Comparison of ENCODE assay signal across 12 cellular contexts in the genomic region with DNA sequence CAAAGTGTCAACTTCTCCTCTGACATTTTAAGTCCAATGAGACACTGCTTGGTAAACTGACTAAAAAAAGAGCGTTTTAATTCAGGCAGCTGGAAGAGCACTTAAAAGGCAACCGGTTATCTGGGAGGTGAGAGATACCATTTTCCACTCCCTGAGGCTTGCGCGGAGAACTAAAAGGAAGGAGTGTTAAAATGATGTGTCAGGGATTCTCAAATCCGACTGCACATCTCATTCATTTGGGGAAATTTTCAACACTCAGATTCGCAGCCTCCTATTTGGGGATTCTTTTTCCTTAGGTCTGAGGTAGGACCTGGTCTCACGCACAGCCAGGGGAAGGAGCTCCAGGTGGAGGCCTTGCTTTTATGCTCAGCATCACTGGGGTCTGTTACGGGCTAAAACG.
DNase-seq lines count a peak whose midpoint lies in the region; ATAC-seq and TF ChIP-seq lines count a peak whose summit lies in the region.
"Had no signal": no experiment of that assay in that cellular context is flagged by ENCODE, and none has a peak within 500 bp of the region (broad histone marks: within the 10 kb centered on the region; RNA-seq: fewer than 3 reads in every experiment).

No MANE protein-coding gene starts in this region.

- peaks cover 2% of the 10 kb centered on the region; the same call in 1 of the 2 replicates for H3K79me2 ChIP-seq in GM23338 (replicated peaks; ENCODE audit: insufficient read depth)

- H3K36me3 Mint-ChIP-seq in GM23338 (ENCODE audit: low read depth) = peaks cover 79% of the 10 kb centered on the region
- H3K36me3 Mint-ChIP-seq in WTC11 = peaks cover 83% of the 10 kb centered on the region
- peaks cover 66% of the 10 kb centered on the region for H3K36me3 Mint-ChIP-seq in endothelial cell (ENCODE audit: low read depth, unreplicated experiment)

- POLR2A ChIA-PET in WTC11 (lab: Charles Lee) = no interaction called here

- CTCF ChIA-PET in WTC11 (lab: Charles Lee) = interaction anchor here (0.6 kb wide), 1 partner anchor 108 kb away, joined by 4 read pairs; no protein-coding TSS in a partner anchor

- TF ChIP-seq CTCF in GM23338 (conservative IDR thresholded peaks at IDR 0.05; ENCODE audit: low read depth in 2 of 2) = no peak
- no peak for TF ChIP-seq CTCF in WTC11 (IDR thresholded peaks at IDR 0.05)
- no peak for TF ChIP-seq CTCF in endothelial cell (IDR thresholded peaks at IDR 0.05; ENCODE audit: unreplicated experiment)
- TF ChIP-seq CTCF in transverse colon (IDR thresholded peaks at IDR 0.05) = no peak

- 77 to 82% methylated on average over 6 to 9 of the region's 9 CpGs for WGBS in transverse colon (ENCODE audit: low coverage in 1 of 2), 2 donors

- no peak for ATAC-seq in GM23338
- no peak for ATAC-seq in WTC11
- ATAC-seq: CD8-positive, alpha-beta T cell had no signal

- H3K27me3 Mint-ChIP-seq in GM23338 (ENCODE audit: insufficient read depth, low read depth, poor library complexity) = peaks cover 18% of the 10 kb centered on the region
- H3K27me3 Mint-ChIP-seq in WTC11 (ENCODE audit: low read depth) = no peaks in the 10 kb centered on the region; the same call in 1 of the 2 replicates
- H3K27me3 Mint-ChIP-seq in endothelial cell (ENCODE audit: unreplicated experiment) = peaks cover 33% of the 10 kb centered on the region

- TF ChIP-seq EP300 in transverse colon (IDR thresholded peaks at IDR 0.05; ENCODE audit: low read depth) = no peak

- H3K9me3 Mint-ChIP-seq in GM23338 (no peaks in the 10 kb centered on the region), WTC11 (peaks cover 5% of the 10 kb centered on the region; the same call in 1 of the 2 replicates), endothelial cell (ENCODE audit: unreplicated experiment) (no peaks in the 10 kb centered on the region)
- H3K9me3 Mint-ChIP-seq: CD14-positive monocyte; CD8-positive, alpha-beta T cell; HFFc6 had no signal

- no peak overlapping the region for H3K27ac Mint-ChIP-seq in GM23338
- peak overlapping the region; percentile 25; the same call in 1 of the 2 replicates for H3K27ac Mint-ChIP-seq in WTC11
- peak overlapping the region; percentile 61 for H3K27ac Mint-ChIP-seq in endothelial cell (ENCODE audit: unreplicated experiment)
- H3K27ac Mint-ChIP-seq: CD8-positive, alpha-beta T cell; HFFc6 had no signal

- H3K9me2 ChIP-seq in GM23338 (ENCODE audit: insufficient read depth) = no peaks in the 10 kb centered on the region

- H3K9me3 ChIP-seq in transverse colon = no peaks in the 10 kb centered on the region

- no peak overlapping the region for H2AFZ ChIP-seq in GM23338

- H3K4me3 ChIP-seq in GM23338 = no peak overlapping the region
- H3K4me3 ChIP-seq in transverse colon = peak overlapping the region in 1 of 4 donors; percentile 14

- no peaks in the 10 kb centered on the region for H3K27me3 ChIP-seq in GM23338 (ENCODE audit: insufficient read depth)
- no peaks in the 10 kb centered on the region for H3K27me3 ChIP-seq in transverse colon

- no peaks in the 10 kb centered on the region for H3F3A ChIP-seq in GM23338 (replicated peaks; ENCODE audit: low read depth)

- in situ Hi-C loops in transverse colon (cut with MboI; ENCODE audit: low pct_ligation_motif_present in 1 of 4, low pct_unique_long_range_greater_than_20kb in 1 of 4, low sequenced_read_pairs in 3 of 4) = loop anchor here (10.0 to 25.0 kb wide), 3 partner anchors 274 to 824 kb away; a partner anchor contains a TSS

- H4K20me1 ChIP-seq in GM23338 (replicated peaks; ENCODE audit: insufficient read depth) = peaks cover 3% of the 10 kb centered on the region; the same call in 1 of the 2 replicates

- H3K4me2 ChIP-seq in GM23338 = no peak overlapping the region

- H3K36me3 ChIP-seq in GM23338 (ENCODE audit: insufficient read depth) (peaks cover 41% of the 10 kb centered on the region), transverse colon (peaks cover 0 to 16% (median under 1%) of the 10 kb centered on the region in 4 donors)

- no peak overlapping the region for H3K4me3 Mint-ChIP-seq in GM23338
- no peak overlapping the region for H3K4me3 Mint-ChIP-seq in WTC11
- no peak overlapping the region for H3K4me3 Mint-ChIP-seq in endothelial cell (ENCODE audit: unreplicated experiment)
- H3K4me3 Mint-ChIP-seq: CD14-positive monocyte; CD8-positive, alpha-beta T cell; HFFc6 had no signal

- no peak for DNase-seq in GM23338 (ENCODE audit: low spot score)
- no peak for DNase-seq in WTC11 (ENCODE audit: low spot score)
- DNase-seq in endothelial cell (ENCODE audit: low spot score) = no peak
- no peak for DNase-seq in transverse colon
- no peak for DNase-seq in OCI-M2 (lab: John Stamatoyannopoulos, UW; ENCODE audit: unreplicated experiment)
- no peak for DNase-seq in NCI-H1436 (lab: John Stamatoyannopoulos, UW)
- no peak for DNase-seq in stimulated activated CD4-positive, alpha-beta T cell treated with anti-CD3 and anti-CD28 coated beads, Interleukin-15, amount 100 ng/mL, for 24 hours
- DNase-seq: CD8-positive, alpha-beta T cell; DMS 273 treated with DMSO at 0.1 percent for 48 hours; HCEC 1CT; HFFc6 had no signal

- H3K4me1 ChIP-seq in GM23338 (ENCODE audit: insufficient read depth) = no peaks in the 10 kb centered on the region
- peaks cover 0 to 59% (median 34%) of the 10 kb centered on the region in 4 donors for H3K4me1 ChIP-seq in transverse colon

- intact Hi-C loops in transverse colon (cut with DNase I; ENCODE audit: low total_unique reads) = loop anchor here (10.0 kb wide), 1 partner anchor 826 kb away; no protein-coding TSS in a partner anchor

- TF ChIP-seq POLR2A in transverse colon (IDR thresholded peaks at IDR 0.05) = no peak

- H3K27ac ChIP-seq in GM23338 (ENCODE audit: low read depth) (peak overlapping the region; percentile 59; the same call in 1 of the 2 replicates), transverse colon (peak overlapping the region; percentile 74 to 82 (median 78))

- H3K4me1 Mint-ChIP-seq in GM23338 (no peaks in the 10 kb centered on the region), WTC11 (no peaks in the 10 kb centered on the region), endothelial cell (ENCODE audit: unreplicated experiment) (peaks cover 61% of the 10 kb centered on the region)

TF ChIP-seq in GM23338, 12 proteins besides CTCF, POLR2A, EP300 and RAD21 (continues in another document):
- TF ChIP-seq POLR2AphosphoS5 (IDR thresholded peaks at IDR 0.05; ENCODE audit: low read depth) (no peak), EZH2phosphoT487 (IDR thresholded peaks at IDR 0.05; ENCODE audit: unreplicated experiment) (no peak), CREB1 (CRISPR knock-in tag; IDR thresholded peaks at IDR 0.05; ENCODE audit: low read depth) (no peak)
- TF ChIP-seq, protein P1, sequence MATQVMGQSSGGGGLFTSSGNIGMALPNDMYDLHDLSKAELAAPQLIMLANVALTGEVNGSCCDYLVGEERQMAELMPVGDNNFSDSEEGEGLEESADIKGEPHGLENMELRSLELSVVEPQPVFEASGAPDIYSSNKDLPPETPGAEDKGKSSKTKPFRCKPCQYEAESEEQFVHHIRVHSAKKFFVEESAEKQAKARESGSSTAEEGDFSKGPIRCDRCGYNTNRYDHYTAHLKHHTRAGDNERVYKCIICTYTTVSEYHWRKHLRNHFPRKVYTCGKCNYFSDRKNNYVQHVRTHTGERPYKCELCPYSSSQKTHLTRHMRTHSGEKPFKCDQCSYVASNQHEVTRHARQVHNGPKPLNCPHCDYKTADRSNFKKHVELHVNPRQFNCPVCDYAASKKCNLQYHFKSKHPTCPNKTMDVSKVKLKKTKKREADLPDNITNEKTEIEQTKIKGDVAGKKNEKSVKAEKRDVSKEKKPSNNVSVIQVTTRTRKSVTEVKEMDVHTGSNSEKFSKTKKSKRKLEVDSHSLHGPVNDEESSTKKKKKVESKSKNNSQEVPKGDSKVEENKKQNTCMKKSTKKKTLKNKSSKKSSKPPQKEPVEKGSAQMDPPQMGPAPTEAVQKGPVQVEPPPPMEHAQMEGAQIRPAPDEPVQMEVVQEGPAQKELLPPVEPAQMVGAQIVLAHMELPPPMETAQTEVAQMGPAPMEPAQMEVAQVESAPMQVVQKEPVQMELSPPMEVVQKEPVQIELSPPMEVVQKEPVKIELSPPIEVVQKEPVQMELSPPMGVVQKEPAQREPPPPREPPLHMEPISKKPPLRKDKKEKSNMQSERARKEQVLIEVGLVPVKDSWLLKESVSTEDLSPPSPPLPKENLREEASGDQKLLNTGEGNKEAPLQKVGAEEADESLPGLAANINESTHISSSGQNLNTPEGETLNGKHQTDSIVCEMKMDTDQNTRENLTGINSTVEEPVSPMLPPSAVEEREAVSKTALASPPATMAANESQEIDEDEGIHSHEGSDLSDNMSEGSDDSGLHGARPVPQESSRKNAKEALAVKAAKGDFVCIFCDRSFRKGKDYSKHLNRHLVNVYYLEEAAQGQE (IDR thresholded peaks at IDR 0.05; ENCODE audit: unreplicated experiment) = no peak

TF ChIP-seq in WTC11, 78 proteins besides CTCF, POLR2A, EP300 and RAD21:
- TF ChIP-seq NFE2L1 (CRISPR knock-in tag; IDR thresholded peaks at IDR 0.05) = no peak
- TF ChIP-seq ZNF671 (CRISPR knock-in tag; IDR thresholded peaks at IDR 0.05) = no peak
- TF ChIP-seq ATF1 (CRISPR knock-in tag; IDR thresholded peaks at IDR 0.05) = no peak
- TF ChIP-seq NR3C1 (CRISPR knock-in tag; conservative IDR thresholded peaks at IDR 0.05; ENCODE audit: low read depth) = no peak
- TF ChIP-seq, protein P2, sequence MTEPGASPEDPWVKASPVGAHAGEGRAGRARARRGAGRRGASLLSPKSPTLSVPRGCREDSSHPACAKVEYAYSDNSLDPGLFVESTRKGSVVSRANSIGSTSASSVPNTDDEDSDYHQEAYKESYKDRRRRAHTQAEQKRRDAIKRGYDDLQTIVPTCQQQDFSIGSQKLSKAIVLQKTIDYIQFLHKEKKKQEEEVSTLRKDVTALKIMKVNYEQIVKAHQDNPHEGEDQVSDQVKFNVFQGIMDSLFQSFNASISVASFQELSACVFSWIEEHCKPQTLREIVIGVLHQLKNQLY (CRISPR knock-in tag; IDR thresholded peaks at IDR 0.05) = no peak
- TF ChIP-seq FOXK1 (CRISPR knock-in tag; IDR thresholded peaks at IDR 0.05) = no peak
